ENCODE assay signal across 20 cellular contexts in the genomic region with DNA sequence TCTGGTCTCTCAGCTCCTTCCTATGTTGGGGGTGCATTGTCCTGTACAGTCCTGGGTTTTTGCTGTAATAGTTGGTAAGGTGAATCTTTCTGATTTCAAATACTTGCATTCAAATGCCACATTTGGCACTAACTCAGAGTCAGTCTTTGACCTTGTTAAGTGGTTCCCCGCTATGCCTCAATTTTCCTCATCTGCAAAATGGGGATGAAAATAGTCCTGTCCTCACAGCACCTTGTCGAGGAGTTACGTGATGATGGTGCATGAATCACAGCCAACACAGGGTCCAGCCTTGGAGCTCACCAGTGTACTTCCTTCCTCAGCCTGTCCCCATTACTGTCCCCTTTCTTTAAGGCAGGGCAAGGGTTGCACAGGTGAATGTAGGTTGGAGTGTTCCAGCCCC. TPM values are rescaled to one million over a fixed set of nuclear protein-coding genes. Genes with fewer than 3 reads are reported as not detected.
DNase-seq lines count a peak whose midpoint lies in the region; ATAC-seq lines count a peak whose summit lies in the region.
"Had no signal": no experiment of that assay in that cellular context is flagged by ENCODE, and none has a peak within 500 bp of the region (broad histone marks: within the 10 kb centered on the region; RNA-seq: fewer than 3 reads in every experiment).

No MANE protein-coding gene starts in this region.

- H3K27ac Mint-ChIP-seq in activated T-helper 17 cell treated with anti-CD3 and anti-CD28 coated beads, Interleukin-2, amount 50 U/mL, for 72 hours, result no peak overlapping the region
- peak overlapping the region; percentile 18 for H3K27ac Mint-ChIP-seq in stimulated activated effector memory CD8-positive, alpha-beta T cell treated with anti-CD3 and anti-CD28 coated beads, Interleukin-12 subunit alpha, Interleukin-12 subunit beta, amount 100 ng/mL, for 72 hours
- H3K27ac Mint-ChIP-seq: B cell; CD4-positive, CD25-positive, alpha-beta regulatory T cell; CD8-positive, alpha-beta T cell had no signal

- H3K4me1 Mint-ChIP-seq in activated T-helper 17 cell treated with anti-CD3 and anti-CD28 coated beads, Interleukin-2, amount 50 U/mL, for 72 hours, result peaks cover 9% of the 10 kb centered on the region
- peaks cover 30% of the 10 kb centered on the region for H3K4me1 Mint-ChIP-seq in stimulated activated effector memory CD8-positive, alpha-beta T cell treated with anti-CD3 and anti-CD28 coated beads, Interleukin-12 subunit alpha, Interleukin-12 subunit beta, amount 100 ng/mL, for 72 hours
- H3K4me1 Mint-ChIP-seq: B cell had no signal

- DNase-seq in AG20443 (ENCODE audit: low spot score), result peak; percentile 3
- DNase-seq in islet precursor cell, result peak; percentile 39
- DNase-seq in stimulated activated effector memory CD8-positive, alpha-beta T cell treated with anti-CD3 and anti-CD28 coated beads, Interleukin-12 subunit alpha, Interleukin-12 subunit beta, amount 100 ng/mL, for 72 hours (ENCODE audit: low spot score in 2 of 2), result peak in 1 of 2 donors; percentile 17
- DNase-seq in AG08396 (ENCODE audit: low spot score), result no peak
- DNase-seq: 8988T; ACHN; Caco-2; CD4-positive, CD25-positive, alpha-beta regulatory T cell; CD8-positive, alpha-beta T cell; DMS153; DND-41; GM23248; H7; HCEC 1CT had no signal

- H3K9me3 Mint-ChIP-seq in activated T-helper 17 cell treated with anti-CD3 and anti-CD28 coated beads, Interleukin-2, amount 50 U/mL, for 72 hours, result no peaks in the 10 kb centered on the region
- no peaks in the 10 kb centered on the region for H3K9me3 Mint-ChIP-seq in stimulated activated effector memory CD8-positive, alpha-beta T cell treated with anti-CD3 and anti-CD28 coated beads, Interleukin-12 subunit alpha, Interleukin-12 subunit beta, amount 100 ng/mL, for 72 hours
- H3K9me3 Mint-ChIP-seq: CD8-positive, alpha-beta T cell had no signal

- peak overlapping the region; percentile 49 for H3K4me3 Mint-ChIP-seq in activated T-helper 17 cell treated with anti-CD3 and anti-CD28 coated beads, Interleukin-2, amount 50 U/mL, for 72 hours
- H3K4me3 Mint-ChIP-seq in stimulated activated effector memory CD8-positive, alpha-beta T cell treated with anti-CD3 and anti-CD28 coated beads, Interleukin-12 subunit alpha, Interleukin-12 subunit beta, amount 100 ng/mL, for 72 hours, result peak overlapping the region; percentile 58
- H3K4me3 Mint-ChIP-seq: B cell; CD4-positive, CD25-positive, alpha-beta regulatory T cell; CD8-positive, alpha-beta T cell had no signal

- H3K27me3 Mint-ChIP-seq in activated T-helper 17 cell treated with anti-CD3 and anti-CD28 coated beads, Interleukin-2, amount 50 U/mL, for 72 hours, result peaks cover 3% of the 10 kb centered on the region

- H3K36me3 Mint-ChIP-seq in activated T-helper 17 cell treated with anti-CD3 and anti-CD28 coated beads, Interleukin-2, amount 50 U/mL, for 72 hours (ENCODE audit: low read depth), result no peaks in the 10 kb centered on the region
- H3K36me3 Mint-ChIP-seq in stimulated activated effector memory CD8-positive, alpha-beta T cell treated with anti-CD3 and anti-CD28 coated beads, Interleukin-12 subunit alpha, Interleukin-12 subunit beta, amount 100 ng/mL, for 72 hours, result no peaks in the 10 kb centered on the region
- H3K36me3 Mint-ChIP-seq: CD4-positive, CD25-positive, alpha-beta regulatory T cell; CD8-positive, alpha-beta T cell had no signal

- no peak for ATAC-seq in activated T-helper 17 cell treated with anti-CD3 and anti-CD28 coated beads, Interleukin-2, amount 50 U/mL, for 72 hours (replicated peaks)
- no peak for ATAC-seq in stimulated activated effector memory CD8-positive, alpha-beta T cell treated with anti-CD3 and anti-CD28 coated beads, Interleukin-12 subunit alpha, Interleukin-12 subunit beta, amount 100 ng/mL, for 72 hours
- ATAC-seq in GM19324 (IDR thresholded peaks at IDR 0.05; ENCODE audit: low FRiP score, unreplicated experiment), result no peak
- no peak for ATAC-seq in HG03565 (IDR thresholded peaks at IDR 0.05; ENCODE audit: unreplicated experiment)
- ATAC-seq: A549; CD8-positive, alpha-beta T cell had no signal

RNA-seq across cellular contexts. Expression of gene WFDC5, which starts 1.1 kb away (rescaled TPM):
- total RNA-seq in activated T-helper 17 cell treated with anti-CD3 and anti-CD28 coated beads, Interleukin-2, amount 50 U/mL, for 72 hours, result 1 to 10 TPM in 1 of 2 donors, not detected in 1; 5.4 TPM
- total RNA-seq: B cell; Caco-2; CD4-positive, CD25-positive, alpha-beta regulatory T cell; CD8-positive, alpha-beta T cell; GM23248; H1; H7 had no signal

RNA-seq across cellular contexts. Expression of gene WFDC12, which starts 10.4 kb away (rescaled TPM):
- not detected for total RNA-seq in activated T-helper 17 cell treated with anti-CD3 and anti-CD28 coated beads, Interleukin-2, amount 50 U/mL, for 72 hours
- total RNA-seq: B cell; Caco-2; CD4-positive, CD25-positive, alpha-beta regulatory T cell; CD8-positive, alpha-beta T cell; GM23248; H1; H7 had no signal

RNA-seq across cellular contexts. Expression of gene KCNS1, which starts 12.9 kb away (rescaled TPM):
- under 1 TPM; 0.15 to 0.24 TPM for total RNA-seq in activated T-helper 17 cell treated with anti-CD3 and anti-CD28 coated beads, Interleukin-2, amount 50 U/mL, for 72 hours
- total RNA-seq: B cell; CD4-positive, CD25-positive, alpha-beta regulatory T cell; CD8-positive, alpha-beta T cell had no signal
